Comparison of ENCODE assay signal across 8 cellular contexts in the genomic region with DNA sequence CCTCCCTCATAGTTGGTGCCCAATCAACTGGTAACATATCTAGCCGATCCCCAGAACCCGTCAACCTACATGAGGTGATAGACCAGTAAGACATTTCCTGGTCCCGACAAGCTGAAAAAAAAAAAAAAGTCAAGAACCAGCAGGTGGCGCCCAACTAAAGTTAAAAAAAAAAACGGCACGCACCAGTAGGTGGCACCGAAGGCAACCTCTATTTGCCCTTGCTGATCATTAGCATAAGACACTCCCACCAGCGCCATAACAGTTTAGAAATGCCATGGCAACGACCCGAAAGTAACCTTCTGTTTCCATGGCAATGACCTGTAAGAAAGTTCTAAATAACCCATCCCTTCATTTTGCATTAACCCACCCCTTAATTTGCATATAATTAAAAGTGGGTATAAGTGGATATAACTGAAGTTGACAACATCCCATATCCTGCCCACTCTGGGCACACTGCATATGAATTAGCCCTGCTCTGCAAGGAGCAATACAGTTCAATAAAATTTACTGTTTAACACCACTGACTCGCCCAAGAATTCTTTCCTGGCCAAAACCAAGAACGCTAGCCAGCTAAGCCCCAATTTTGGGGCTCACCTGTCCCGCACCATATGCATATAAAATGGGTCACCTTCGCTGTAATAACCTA.
DNase-seq lines count a peak whose midpoint lies in the region; ATAC-seq, FAIRE-seq and TF ChIP-seq lines count a peak whose summit lies in the region.

No MANE protein-coding gene starts in this region.

- POLR2A ChIA-PET in activated CD4-positive, alpha-beta T cell treated with anti-CD3 and anti-CD28 coated beads for 36 hours (lab: Charles Lee) = no interaction called here

- H3K27ac ChIP-seq in HL-60 (replicated peaks) = peak overlapping the region; percentile 38

- TF ChIP-seq CTCF in HL-60 (IDR thresholded peaks at IDR 0.05; ENCODE audit: insufficient read depth, low read length) (no peak), astrocyte of the cerebellum (IDR thresholded peaks at IDR 0.05; ENCODE audit: low read depth, low read length, missing control alignments) (peak; percentile 57)

- peak; percentile 52 for DNase-seq in activated CD4-positive, alpha-beta T cell treated with anti-CD3 and anti-CD28 coated beads for 36 hours
- DNase-seq in activated CD4-positive, alpha-beta T cell treated with anti-CD3 and anti-CD28 coated beads, Interleukin-2, amount 50 U/mL, for 4 hours = no peak
- DNase-seq in HL-60 (ENCODE audit: low read depth in 1 of 2, low spot score in 1 of 2) (peak; percentile 26 to 57), RCC 7860 (ENCODE audit: low spot score) (peak; percentile 42), astrocyte of the cerebellum (ENCODE audit: low read depth) (peak; percentile 22), islet precursor cell (peak; percentile 67)
- DNase-seq in stimulated activated naive CD4-positive, alpha-beta T cell (lab: John Stamatoyannopoulos, UW) = peak in 4 of 6 experiments; percentile 16 to 44 (median 24)

- no peak overlapping the region for H3K27ac Mint-ChIP-seq in activated CD4-positive, alpha-beta T cell treated with anti-CD3 and anti-CD28 coated beads for 36 hours

- H3K4me3 ChIP-seq in HL-60 (replicated peaks; ENCODE audit: insufficient read depth, low read length) = no peak overlapping the region
- H3K4me3 ChIP-seq in astrocyte of the cerebellum (ENCODE audit: low read depth, low read length) = no peak overlapping the region

- no peaks in the 10 kb centered on the region for H3K27me3 Mint-ChIP-seq in activated CD4-positive, alpha-beta T cell treated with anti-CD3 and anti-CD28 coated beads for 36 hours

- CTCF ChIA-PET in activated CD4-positive, alpha-beta T cell treated with anti-CD3 and anti-CD28 coated beads for 36 hours (lab: Charles Lee) = interaction anchor here (0.8 to 2.2 kb wide), 3 partner anchors 14 to 156 kb away, joined by 3 to 13 read pairs (median 4); no protein-coding TSS in a partner anchor

- no peaks in the 10 kb centered on the region for H3K9me3 Mint-ChIP-seq in activated CD4-positive, alpha-beta T cell treated with anti-CD3 and anti-CD28 coated beads for 36 hours (ENCODE audit: low read depth)

- H3K36me3 Mint-ChIP-seq in activated CD4-positive, alpha-beta T cell treated with anti-CD3 and anti-CD28 coated beads for 36 hours (ENCODE audit: low read depth) = no peaks in the 10 kb centered on the region

- H3K27me3 ChIP-seq in HL-60 (ENCODE audit: insufficient read depth, poor library complexity, severe bottlenecking) = no peaks in the 10 kb centered on the region

- peaks cover 18% of the 10 kb centered on the region for H3K4me1 Mint-ChIP-seq in activated CD4-positive, alpha-beta T cell treated with anti-CD3 and anti-CD28 coated beads for 36 hours

- in situ Hi-C loops in astrocyte of the cerebellum (cut with HindIII; ENCODE audit: low sequenced_read_pairs) = loop anchor here (10.0 kb wide), 1 partner anchor 314 kb away; no protein-coding TSS in a partner anchor

- intact Hi-C loops in activated CD4-positive, alpha-beta T cell treated with anti-CD3 and anti-CD28 coated beads for 36 hours (cut with DNase I, micrococcal nuclease) = loop anchor here (2.0 to 5.0 kb wide), 3 partner anchors 151 to 360 kb away; no protein-coding TSS in a partner anchor

- H3K4me3 Mint-ChIP-seq in activated CD4-positive, alpha-beta T cell treated with anti-CD3 and anti-CD28 coated beads for 36 hours = no peak overlapping the region

- peak; percentile 81 for FAIRE-seq in RCC 7860 (lab: Jason Lieb, UNC)

- ATAC-seq in activated CD4-positive, alpha-beta T cell treated with anti-CD3 and anti-CD28 coated beads for 36 hours = peak; percentile 42
- peak; percentile 85 for ATAC-seq in GM21528 (IDR thresholded peaks at IDR 0.05; ENCODE audit: low FRiP score, unreplicated experiment)

Comparison
In these comparisons a context has a peak if more than half of its experiments do, and no peak if none do; other contexts are left out.
1. DNase-seq: peak in activated CD4-positive, alpha-beta T cell treated with anti-CD3 and anti-CD28 coated beads for 36 hours (single experiment), HL-60 (2 of 2), RCC 7860 (single experiment), astrocyte of the cerebellum (single experiment), islet precursor cell (single experiment) and stimulated activated naive CD4-positive, alpha-beta T cell (4 of 6); none in activated CD4-positive, alpha-beta T cell treated with anti-CD3 and anti-CD28 coated beads, Interleukin-2, amount 50 U/mL, for 4 hours (0 of 2).